ENCODE assay signal across 8 cellular contexts in genomic region chr2:175036582-175037018, GRCh38. TPM values are rescaled to one million over a fixed set of nuclear protein-coding genes. Genes with fewer than 3 reads are reported as not detected.
DNase-seq lines count a peak whose midpoint lies in the region; TF ChIP-seq lines count a peak whose summit lies in the region.

No MANE protein-coding gene starts in this region.

- H4K20me1 ChIP-seq in Loucy (ENCODE audit: insufficient read depth, low read length, poor library complexity, severe bottlenecking), result no peaks in the 10 kb centered on the region

- H3F3A ChIP-seq in Loucy (ENCODE audit: low read depth), result no peaks in the 10 kb centered on the region

- TF ChIP-seq POLR2A in vagina (IDR thresholded peaks at IDR 0.05), result no peak

- intact Hi-C loops in A673 (cut with micrococcal nuclease; ENCODE audit: unreplicated experiment), result loop anchor here (10.0 kb wide), 2 partner anchors 148 to 248 kb away; partner anchors contain the start of gene ATP5MC3
- intact Hi-C loops in vagina (cut with DNase I), result no loop called here

- BruUV-seq in A673 (replicated peaks; lab: Mats Ljungman, UMichigan), result no TSS peak

- no peaks in the 10 kb centered on the region for H3K27me3 ChIP-seq in A673 (replicated peaks; ENCODE audit: insufficient read depth, low read depth, low read length, poor library complexity)
- no peaks in the 10 kb centered on the region for H3K27me3 ChIP-seq in Loucy (ENCODE audit: insufficient read depth, low read length, poor library complexity, severe bottlenecking)
- H3K27me3 ChIP-seq in vagina, result no peaks in the 10 kb centered on the region
- no peaks in the 10 kb centered on the region for H3K27me3 ChIP-seq in effector memory CD4-positive, alpha-beta T cell (replicated peaks; ENCODE audit: control insufficient read depth, insufficient read depth, low read length, poor library complexity, severe bottlenecking)

- no peaks in the 10 kb centered on the region for H3K9me2 ChIP-seq in Loucy (replicated peaks; ENCODE audit: low read depth, low read length)

- peak; percentile 57 for TF ChIP-seq CTCF in A673 (conservative IDR thresholded peaks at IDR 0.05; ENCODE audit: low read depth, low read length)
- TF ChIP-seq CTCF in GM10266 (IDR thresholded peaks at IDR 0.05; ENCODE audit: control insufficient read depth, insufficient read depth, low read depth, missing control alignments), result peak; percentile 48
- TF ChIP-seq CTCF in Loucy (conservative IDR thresholded peaks at IDR 0.05; ENCODE audit: low read length), result peak; percentile 73
- TF ChIP-seq CTCF in WI38 (IDR thresholded peaks at IDR 0.05; ENCODE audit: low read depth, low read length), result peak; percentile 13; the same call in 1 of the 2 replicates
- TF ChIP-seq CTCF in vagina (IDR thresholded peaks at IDR 0.05), result peak; percentile 15 to 38 (median 28)

- H3K4me1 ChIP-seq in A673 (ENCODE audit: insufficient read depth, low read length, poor library complexity, severe bottlenecking) (no peaks in the 10 kb centered on the region), Loucy (ENCODE audit: insufficient read depth, low read length, poor library complexity, severe bottlenecking) (no peaks in the 10 kb centered on the region), vagina (no peaks in the 10 kb centered on the region)
- no peaks in the 10 kb centered on the region for H3K4me1 ChIP-seq in effector memory CD4-positive, alpha-beta T cell (ENCODE audit: control insufficient read depth, insufficient read depth, low read length, poor library complexity, severe bottlenecking)

- H2AFZ ChIP-seq in Loucy (ENCODE audit: low read length), result peak overlapping the region; percentile 76

- H3K4me3 ChIP-seq in A673 (ENCODE audit: low read depth, low read length, poor library complexity, severe bottlenecking) (no peak overlapping the region), Loucy (ENCODE audit: low read length, poor library complexity, severe bottlenecking) (peak overlapping the region; percentile 10), WI38 (ENCODE audit: low read depth, low read length) (no peak overlapping the region), vagina (no peak overlapping the region)
- no peak overlapping the region for H3K4me3 ChIP-seq in effector memory CD4-positive, alpha-beta T cell (ENCODE audit: insufficient read depth, low read depth, low read length, poor library complexity, severe bottlenecking)

- DNase-seq in A673 (ENCODE audit: low spot score) (peak; percentile 55), GM10266 (ENCODE audit: extremely low spot score) (peak; percentile 32), iPS-NIHi11 (ENCODE audit: low spot score) (peak; percentile 31), vagina (ENCODE audit: extremely low spot score in 2 of 2) (no peak)
- no peak for DNase-seq in stimulated activated CD4-positive, alpha-beta T cell treated with anti-CD3 and anti-CD28 coated beads, Interleukin-4, amount 100 ng/mL, for 4 hours
- DNase-seq in effector memory CD4-positive, alpha-beta T cell, result no peak

- H3K9me3 ChIP-seq in A673 (ENCODE audit: low read depth, low read length, poor library complexity, severe bottlenecking), result no peaks in the 10 kb centered on the region
- no peaks in the 10 kb centered on the region for H3K9me3 ChIP-seq in Loucy (ENCODE audit: insufficient read depth, low read depth, low read length)
- H3K9me3 ChIP-seq in vagina, result no peaks in the 10 kb centered on the region
- H3K9me3 ChIP-seq in effector memory CD4-positive, alpha-beta T cell (ENCODE audit: control insufficient read depth, low read length), result no peaks in the 10 kb centered on the region

- H3K36me3 ChIP-seq in A673 (ENCODE audit: insufficient read depth, low read length, poor library complexity, severe bottlenecking) (no peaks in the 10 kb centered on the region), Loucy (ENCODE audit: insufficient read depth, low read length) (no peaks in the 10 kb centered on the region), vagina (no peaks in the 10 kb centered on the region)
- H3K36me3 ChIP-seq in effector memory CD4-positive, alpha-beta T cell (ENCODE audit: control insufficient read depth, insufficient read depth, low read length), result no peaks in the 10 kb centered on the region

- H3K27ac ChIP-seq in A673 (ENCODE audit: low read depth, low read length, poor library complexity, severe bottlenecking) (no peak overlapping the region), vagina (no peak overlapping the region)
- no peak overlapping the region for H3K27ac ChIP-seq in effector memory CD4-positive, alpha-beta T cell (ENCODE audit: insufficient read depth, low read length, poor library complexity, severe bottlenecking)

- POLR2A ChIA-PET in A673 (lab: Charles Lee; ENCODE audit: low non-redundant PET), result no interaction called here

- H3K9ac ChIP-seq in Loucy (ENCODE audit: low read depth, low read length, poor library complexity, severe bottlenecking), result no peak overlapping the region

- H3K79me2 ChIP-seq in Loucy (ENCODE audit: insufficient read depth, low read length), result no peaks in the 10 kb centered on the region

- H3K4me2 ChIP-seq in Loucy (ENCODE audit: low read depth, low read length, poor library complexity, severe bottlenecking), result peak overlapping the region; percentile 40

- CTCF ChIA-PET in A673 (lab: Charles Lee), result no interaction called here

RNA-seq across cellular contexts. Expression of gene CHN1, which starts 31.4 kb away (rescaled TPM):
- total RNA-seq in A673 (2021) (11.3 and 19.1 TPM in 2 replicates), vagina (9.6 TPM)

Comparison
In these comparisons a context has a peak if more than half of its experiments do, and no peak if none do; other contexts are left out.
1. DNase-seq: peak in A673 (single experiment), GM10266 (single experiment) and iPS-NIHi11 (single experiment); none in vagina (0 of 2), stimulated activated CD4-positive, alpha-beta T cell treated with anti-CD3 and anti-CD28 coated beads, Interleukin-4, amount 100 ng/mL, for 4 hours (0 of 2) and effector memory CD4-positive, alpha-beta T cell (0 of 3).
2. CTCF ChIP-seq: peak in every context shown above with its lines; median percentile 73 in Loucy; 57 in A673; 48 in GM10266; 28 in vagina; 13 in WI38.